ENCODE assay signal across 10 cellular contexts in the genomic region with DNA sequence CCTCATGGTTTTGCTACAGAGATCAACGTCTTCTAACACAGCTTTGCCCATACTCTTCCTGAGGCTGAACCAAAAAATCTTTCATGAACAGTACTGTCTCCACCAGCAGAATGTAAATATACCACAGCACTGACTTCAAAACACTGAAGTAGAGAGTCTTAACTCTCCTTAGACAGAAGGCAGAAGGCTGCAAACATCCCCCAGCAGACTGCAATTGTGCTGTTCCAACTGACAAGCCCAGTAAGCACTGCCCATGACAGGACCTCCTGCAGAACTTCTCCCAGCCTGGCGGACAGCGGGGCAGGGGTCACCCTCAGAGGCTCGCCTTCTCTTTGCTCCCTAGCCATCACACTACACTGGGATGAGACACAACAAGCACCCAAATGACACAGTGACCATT.
DNase-seq lines count a peak whose midpoint lies in the region; ATAC-seq, FAIRE-seq and TF ChIP-seq lines count a peak whose summit lies in the region.
"Had no signal": no experiment of that assay in that cellular context is flagged by ENCODE, and none has a peak within 500 bp of the region (broad histone marks: within the 10 kb centered on the region; RNA-seq: fewer than 3 reads in every experiment).

No MANE protein-coding gene starts in this region.

- TF ChIP-seq POLR2A in prostate gland (IDR thresholded peaks at IDR 0.05), result no peak

- H3K27me3 ChIP-seq in bronchial epithelial cell (ENCODE audit: control insufficient read depth, insufficient read depth, low read length) (no peaks in the 10 kb centered on the region), prostate gland (replicated peaks; ENCODE audit: insufficient read depth) (no peaks in the 10 kb centered on the region)
- H3K27me3 ChIP-seq: BLaER1 had no signal

- peak; percentile 7 for FAIRE-seq in bronchial epithelial cell (lab: Jason Lieb, UNC)

- H3K9me3 ChIP-seq in prostate gland (no peaks in the 10 kb centered on the region), OCI-LY7 (ENCODE audit: low read length) (0 out of 2 replicates have a peak, but pooled peaks cover under 1% of the 10 kb centered on the region)

- intact Hi-C loops in prostate gland (cut with DNase I) (no loop called here), OCI-LY7 (cut with micrococcal nuclease; ENCODE audit: unreplicated experiment) (no loop called here)

- DNase-seq in D341Med (ENCODE audit: low spot score) (peak; percentile 30), bronchial epithelial cell (ENCODE audit: low read depth) (no peak), iris pigment epithelial cell (ENCODE audit: low read depth) (peak; percentile 18), prostate gland (ENCODE audit: low spot score) (no peak), OCI-LY7 (ENCODE audit: low spot score) (no peak)
- no peak for DNase-seq in activated naive CD4-positive, alpha-beta T cell treated with Interleukin-2 at 50 U/mL for 16 hours
- DNase-seq in stimulated activated CD4-positive, alpha-beta T cell treated with anti-CD3 and anti-CD28 coated beads, Interleukin-4, amount 100 ng/mL, for 1 hour, result no peak
- DNase-seq: activated CD4-positive, alpha-beta T cell treated with anti-CD3 and anti-CD28 coated beads for 36 hours had no signal

- no peak overlapping the region for H2AFZ ChIP-seq in OCI-LY7 (ENCODE audit: low read length)

- no peaks in the 10 kb centered on the region for H3K79me2 ChIP-seq in OCI-LY7 (ENCODE audit: insufficient read depth, low read depth, low read length)

- TF ChIP-seq CTCF in bronchial epithelial cell (IDR thresholded peaks at IDR 0.05; ENCODE audit: insufficient read depth, low read length, severe bottlenecking), result no peak
- no peak for TF ChIP-seq CTCF in prostate gland (IDR thresholded peaks at IDR 0.05)
- no peak for TF ChIP-seq CTCF in OCI-LY7 (conservative IDR thresholded peaks at IDR 0.05; ENCODE audit: low read length)

- H3K4me3 ChIP-seq in bronchial epithelial cell (ENCODE audit: low read depth, low read length) (no peak overlapping the region), prostate gland (no peak overlapping the region), OCI-LY7 (ENCODE audit: low read depth, low read length, poor library complexity, severe bottlenecking) (no peak overlapping the region)
- H3K4me3 ChIP-seq: BLaER1 had no signal

- POLR2A ChIA-PET in OCI-LY7 (lab: Charles Lee), result no interaction called here

- BruUV-seq in OCI-LY7 (replicated peaks; lab: Mats Ljungman, UMichigan), result no TSS peak

- H3K4me2 ChIP-seq in OCI-LY7 (ENCODE audit: low read length), result no peak overlapping the region
- H3K4me2 ChIP-seq: BLaER1 had no signal

- CTCF ChIA-PET in OCI-LY7 (lab: Charles Lee; ENCODE audit: unreplicated experiment), result no interaction called here

- H3K4me1 ChIP-seq in prostate gland (replicated peaks) (peaks cover 5% of the 10 kb centered on the region), OCI-LY7 (ENCODE audit: insufficient read depth, low read length, poor library complexity, severe bottlenecking) (peaks cover 9% of the 10 kb centered on the region)

- no peaks in the 10 kb centered on the region for H3K9me2 ChIP-seq in OCI-LY7 (ENCODE audit: insufficient read depth, low read length)

- H3K27ac ChIP-seq in prostate gland (peak overlapping the region; percentile 43 to 46), OCI-LY7 (ENCODE audit: low read depth, low read length, poor library complexity, severe bottlenecking) (no peak overlapping the region)
- H3K27ac ChIP-seq: BLaER1 had no signal

- no peak for ATAC-seq in GM21390 (IDR thresholded peaks at IDR 0.05; ENCODE audit: unreplicated experiment)
- ATAC-seq: activated CD4-positive, alpha-beta T cell treated with anti-CD3 and anti-CD28 coated beads for 36 hours had no signal

- H3K36me3 ChIP-seq in bronchial epithelial cell (ENCODE audit: control insufficient read depth, insufficient read depth, low read length) (no peaks in the 10 kb centered on the region), prostate gland (no peaks in the 10 kb centered on the region), OCI-LY7 (ENCODE audit: insufficient read depth, low read length) (peaks cover 8% of the 10 kb centered on the region; the same call in 1 of the 2 replicates)

- H4K20me1 ChIP-seq in OCI-LY7 (ENCODE audit: insufficient read depth, low read length), result no peaks in the 10 kb centered on the region

- 58% methylated on average over 4 of the region's 4 CpGs for WGBS in prostate gland

Comparison
In these comparisons a context has a peak if more than half of its experiments do, and no peak if none do; other contexts are left out.
1. DNase-seq: peak in D341Med (single experiment) and iris pigment epithelial cell (single experiment); none in bronchial epithelial cell (single experiment), prostate gland (single experiment), OCI-LY7 (single experiment), activated naive CD4-positive, alpha-beta T cell treated with Interleukin-2 at 50 U/mL for 16 hours (single experiment) and stimulated activated CD4-positive, alpha-beta T cell treated with anti-CD3 and anti-CD28 coated beads, Interleukin-4, amount 100 ng/mL, for 1 hour (single experiment).